Comparison of ENCODE assay signal across 8 cellular contexts in the genomic region with DNA sequence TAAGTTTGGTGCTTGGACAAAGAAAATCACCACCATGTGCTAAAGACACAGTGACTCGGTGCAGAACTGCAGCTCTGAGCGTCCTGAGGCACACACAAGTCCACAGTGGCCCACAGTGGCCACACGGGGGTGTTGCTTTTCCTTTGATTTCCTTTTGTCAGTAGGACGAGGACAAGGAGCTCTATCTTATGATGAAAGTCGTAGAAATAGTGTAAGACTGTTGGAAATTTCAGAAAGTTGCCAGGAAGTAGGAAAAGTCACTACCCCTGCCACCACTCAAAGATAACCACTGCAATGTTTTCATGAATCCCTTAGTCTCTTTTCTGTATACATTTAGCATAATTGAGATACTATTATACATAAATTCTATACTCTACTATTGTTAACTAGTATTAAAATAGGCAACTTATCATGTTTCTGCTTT.
A peak's percentile ranks its signal among the peaks of the same experiment; 100 is the strongest.
DNase-seq lines count a peak whose midpoint lies in the region; ATAC-seq, FAIRE-seq and TF ChIP-seq lines count a peak whose summit lies in the region.

No MANE protein-coding gene starts in this region.

- TF ChIP-seq CTCF in DND-41 (IDR thresholded peaks at IDR 0.05; ENCODE audit: borderline replicate concordance, extremely low read depth, low read length, poor library complexity, severe bottlenecking) (peak; percentile 29), adrenal gland (IDR thresholded peaks at IDR 0.05) (peak; percentile 72 to 90 (median 84))

- intact Hi-C loops in adrenal gland (cut with DNase I): loop anchor here in 1 of 2 donors (10.0 kb wide), 2 partner anchors 139 to 239 kb away; no protein-coding TSS in a partner anchor
- intact Hi-C loops in right cardiac atrium (cut with DNase I): loop anchor here in 3 of 4 donors (5.0 to 10.0 kb wide), 3 partner anchors 139 to 379 kb away; no protein-coding TSS in a partner anchor

- H3K9ac ChIP-seq in DND-41 (ENCODE audit: low read depth, low read length): no peak overlapping the region

- H4K20me1 ChIP-seq in DND-41 (ENCODE audit: insufficient read depth, low read length): no peaks in the 10 kb centered on the region

- H3K27me3 ChIP-seq in DND-41 (ENCODE audit: insufficient read depth, low read length, poor library complexity): no peaks in the 10 kb centered on the region
- no peaks in the 10 kb centered on the region for H3K27me3 ChIP-seq in adrenal gland
- H3K27me3 ChIP-seq in right cardiac atrium (ENCODE audit: control insufficient read depth, insufficient read depth): no peaks in the 10 kb centered on the region
- H3K27me3 ChIP-seq in small intestine (ENCODE audit: control insufficient read depth in 2 of 2, insufficient read depth in 2 of 2, low read length in 2 of 2): no peaks in the 10 kb centered on the region

- H2AFZ ChIP-seq in DND-41 (ENCODE audit: low read depth, low read length): no peak overlapping the region

- no peak for FAIRE-seq in small intestine (lab: Jason Lieb, UNC)

- no peak overlapping the region for H3K4me2 ChIP-seq in DND-41 (ENCODE audit: insufficient read depth, low read length)

- H3K27ac ChIP-seq in DND-41 (ENCODE audit: low read length) (no peak overlapping the region), adrenal gland (peak overlapping the region in 1 of 5 donors; percentile 2), right cardiac atrium (ENCODE audit: low read length) (no peak overlapping the region), small intestine (ENCODE audit: low read depth in 1 of 2, low read length in 1 of 2) (no peak overlapping the region)

- H3K4me3 ChIP-seq in DND-41 (ENCODE audit: low read depth in 1 of 2, low read length in 2 of 2) (no peak overlapping the region), adrenal gland (no peak overlapping the region), right cardiac atrium (ENCODE audit: low read length) (no peak overlapping the region), small intestine (ENCODE audit: low read depth in 1 of 2, low read length in 2 of 2) (no peak overlapping the region)

- H3K36me3 ChIP-seq in DND-41 (ENCODE audit: insufficient read depth, low read length) (no peaks in the 10 kb centered on the region), adrenal gland (replicated peaks in 1 of 2) (peaks cover 0 to 35% of the 10 kb centered on the region in 2 donors), small intestine (ENCODE audit: control insufficient read depth in 2 of 2, insufficient read depth in 2 of 2, low read length in 2 of 2) (peaks cover 0 to 7% of the 10 kb centered on the region in 2 donors)

- in situ Hi-C loops in KBM-7 (cut with MboI; ENCODE audit: low pct_unique_long_range_greater_than_20kb, low sequenced_read_pairs): no loop called here

- no peak for TF ChIP-seq POLR2A in adrenal gland (IDR thresholded peaks at IDR 0.05)

- H3K4me1 ChIP-seq in DND-41 (ENCODE audit: insufficient read depth, low read length) (no peaks in the 10 kb centered on the region), adrenal gland (replicated peaks in 1 of 2) (peaks cover 0 to 9% of the 10 kb centered on the region in 2 donors), right cardiac atrium (ENCODE audit: control insufficient read depth, insufficient read depth, low read length) (no peaks in the 10 kb centered on the region), small intestine (ENCODE audit: control insufficient read depth in 2 of 2, insufficient read depth in 1 of 2, low read depth in 1 of 2, low read length in 1 of 2) (peaks cover 0 to 4% of the 10 kb centered on the region in 2 donors)

- 11 to 21% (median 16%) methylated on average over 5 of the region's 5 CpGs for WGBS in adrenal gland, 4 donors
- WGBS in right cardiac atrium: 10% methylated on average over 5 of the region's 5 CpGs
- WGBS in small intestine, 3 donors: 14 to 27% (median 20%) methylated on average over 5 of the region's 5 CpGs

- no peaks in the 10 kb centered on the region for H3K79me2 ChIP-seq in DND-41 (ENCODE audit: insufficient read depth, low read length)

- no peak for ATAC-seq in DND-41 (ENCODE audit: insufficient read depth, low read depth)
- ATAC-seq in right cardiac atrium: peak; percentile 88 to 90
- no peak for ATAC-seq in HG03521 (IDR thresholded peaks at IDR 0.05; ENCODE audit: unreplicated experiment)

- DNase-seq in DND-41: no peak
- peak; percentile 49 for DNase-seq in KBM-7
- peak; percentile 74 to 94 (median 86) for DNase-seq in adrenal gland
- DNase-seq in right cardiac atrium: peak; percentile 75 to 90 (median 81)
- DNase-seq in small intestine: peak; percentile 72
- no peak for DNase-seq in NCI-H1048 (lab: John Stamatoyannopoulos, UW)
- DNase-seq in activated CD4-positive, CD25-positive, alpha-beta regulatory T cell (lab: John Stamatoyannopoulos, UW): no peak

- no peaks in the 10 kb centered on the region for H3K9me3 ChIP-seq in DND-41 (ENCODE audit: insufficient read depth, low read length, severe bottlenecking)
- H3K9me3 ChIP-seq in adrenal gland (replicated peaks in 1 of 3): no peaks in the 10 kb centered on the region
- no peaks in the 10 kb centered on the region for H3K9me3 ChIP-seq in right cardiac atrium (ENCODE audit: control insufficient read depth, low read length)
- H3K9me3 ChIP-seq in small intestine (ENCODE audit: control insufficient read depth, low read depth): no peaks in the 10 kb centered on the region

Comparison
In these comparisons a context has a peak if more than half of its experiments do, and no peak if none do; other contexts are left out.
1. ATAC-seq: peak in right cardiac atrium (2 of 2); none in DND-41 (single experiment) and HG03521 (single experiment).
2. DNase-seq: peak in KBM-7 (single experiment), adrenal gland (7 of 7), right cardiac atrium (3 of 3) and small intestine (single experiment); none in DND-41 (single experiment), NCI-H1048 (single experiment) and activated CD4-positive, CD25-positive, alpha-beta regulatory T cell (0 of 4).